Comparison of ENCODE assay signal across 9 cellular contexts in genomic region chr7:105399043-105399725, GRCh38. TPM values are rescaled to one million over a fixed set of nuclear protein-coding genes. Genes with fewer than 3 reads are reported as not detected.
DNase-seq lines count a peak whose midpoint lies in the region; ATAC-seq, FAIRE-seq and TF ChIP-seq lines count a peak whose summit lies in the region.
"Had no signal": no experiment of that assay in that cellular context is flagged by ENCODE, and none has a peak within 500 bp of the region (broad histone marks: within the 10 kb centered on the region; RNA-seq: fewer than 3 reads in every experiment).

No MANE protein-coding gene starts in this region.

- DNase-seq in GM13977 (ENCODE audit: low spot score) (peak; percentile 22), endothelial cell of umbilical vein (ENCODE audit: low read depth, low spot score) (peak; percentile 75), retinal pigment epithelial cell (ENCODE audit: low read depth) (no peak), MG63 (no peak), NCI-H146 (lab: John Stamatoyannopoulos, UW) (no peak)
- DNase-seq: NCI-H2029 had no signal

- H3K4me2 ChIP-seq in OCI-LY3 (ENCODE audit: low read length) = no peak overlapping the region
- H3K4me2 ChIP-seq in endothelial cell of umbilical vein (ENCODE audit: insufficient read depth, low read length) = no peak overlapping the region

- no peaks in the 10 kb centered on the region for H4K20me1 ChIP-seq in OCI-LY3 (ENCODE audit: insufficient read depth, low read length)
- no peaks in the 10 kb centered on the region for H4K20me1 ChIP-seq in endothelial cell of umbilical vein (replicated peaks; ENCODE audit: control insufficient read depth, extremely low read depth, insufficient read depth, low read length)

- POLR2A ChIA-PET in endothelial cell of umbilical vein (lab: Charles Lee) = no interaction called here

- H3K9ac ChIP-seq in OCI-LY3 (ENCODE audit: low read length) (no peak overlapping the region), endothelial cell of umbilical vein (replicated peaks; ENCODE audit: extremely low read depth, insufficient read depth, low read length) (no peak overlapping the region)

- no peak for TF ChIP-seq POLR2A in endothelial cell of umbilical vein (IDR thresholded peaks at IDR 0.05; ENCODE audit: low read depth, low read length)

- H3K27ac ChIP-seq in OCI-LY3 (ENCODE audit: low read length) (no peak overlapping the region), endothelial cell of umbilical vein (ENCODE audit: insufficient read depth, low read depth, low read length) (no peak overlapping the region)

- H3K36me3 ChIP-seq in OCI-LY3 (replicated peaks; ENCODE audit: low read depth, low read length) = no peaks in the 10 kb centered on the region
- H3K36me3 ChIP-seq in endothelial cell of umbilical vein (ENCODE audit: control insufficient read depth in 2 of 2, extremely low read depth in 1 of 2, insufficient read depth in 2 of 2, low read length in 2 of 2) = no peaks in the 10 kb centered on the region
- H3K36me3 ChIP-seq in MG63 = no peaks in the 10 kb centered on the region

- in situ Hi-C loops in GM13977 (cut with MboI; ENCODE audit: low pct_unique_long_range_greater_than_20kb, low sequenced_read_pairs, unreplicated experiment) = no loop called here

- no peaks in the 10 kb centered on the region for H3K27me3 ChIP-seq in OCI-LY3 (ENCODE audit: low read depth, low read length)
- H3K27me3 ChIP-seq in endothelial cell of umbilical vein (ENCODE audit: control insufficient read depth in 2 of 2, insufficient read depth in 2 of 2, low read length in 2 of 2) = no peaks in the 10 kb centered on the region
- no peaks in the 10 kb centered on the region for H3K27me3 ChIP-seq in MG63

- H3K9me3 ChIP-seq in OCI-LY3 (ENCODE audit: insufficient read depth, low read length) (no peaks in the 10 kb centered on the region), endothelial cell of umbilical vein (replicated peaks; ENCODE audit: control insufficient read depth, insufficient read depth, low read length) (no peaks in the 10 kb centered on the region), MG63 (no peaks in the 10 kb centered on the region)

- H2AFZ ChIP-seq in OCI-LY3 (ENCODE audit: low read depth, low read length) (no peak overlapping the region), endothelial cell of umbilical vein (ENCODE audit: low read depth, low read length) (no peak overlapping the region)

- CTCF ChIA-PET in endothelial cell of umbilical vein (lab: Charles Lee) = interaction anchor here (0.6 to 6.2 kb wide), 16 partner anchors 11 to 418 kb away, joined by 3 to 54 read pairs (median 4); partner anchors contain the start of genes EFCAB10 and SRPK2

- H3K4me1 ChIP-seq in OCI-LY3 (ENCODE audit: low read length) = no peaks in the 10 kb centered on the region
- H3K4me1 ChIP-seq in endothelial cell of umbilical vein (ENCODE audit: control insufficient read depth, extremely low read depth, insufficient read depth, low read length) = peaks cover 12% of the 10 kb centered on the region

- no TSS peak for BruUV-seq in endothelial cell of umbilical vein (replicated peaks; lab: Mats Ljungman, UMichigan)

- H3K79me2 ChIP-seq in OCI-LY3 (ENCODE audit: low read length) = no peaks in the 10 kb centered on the region
- H3K79me2 ChIP-seq in endothelial cell of umbilical vein (ENCODE audit: control insufficient read depth, insufficient read depth, low read length) = no peaks in the 10 kb centered on the region

- H3K4me3 ChIP-seq in OCI-LY3 (ENCODE audit: low read length) (no peak overlapping the region), endothelial cell of umbilical vein (replicated peaks in 1 of 3; ENCODE audit: insufficient read depth in 1 of 3, low read depth in 1 of 3, low read length in 3 of 3) (no peak overlapping the region), retinal pigment epithelial cell (ENCODE audit: low read length) (no peak overlapping the region), MG63 (no peak overlapping the region)

- ATAC-seq in HG03175 (IDR thresholded peaks at IDR 0.05; ENCODE audit: unreplicated experiment) = no peak
- ATAC-seq: left lobe of liver had no signal

- TF ChIP-seq CTCF in GM13977 (IDR thresholded peaks at IDR 0.05; ENCODE audit: extremely low read depth, insufficient read depth, missing control alignments) = peak; percentile 30
- TF ChIP-seq CTCF in OCI-LY3 (IDR thresholded peaks at IDR 0.05; ENCODE audit: low read depth, low read length) = peak; percentile 39
- peak in 1 of 2 donors; percentile 29 for TF ChIP-seq CTCF in endothelial cell of umbilical vein (IDR thresholded peaks at IDR 0.05; ENCODE audit: extremely low read depth in 1 of 2, insufficient read depth in 1 of 2, low read depth in 1 of 2, low read length in 2 of 2)
- peak; percentile 51 for TF ChIP-seq CTCF in retinal pigment epithelial cell (conservative IDR thresholded peaks at IDR 0.05; ENCODE audit: low read depth, low read length)

- intact Hi-C loops in endothelial cell of umbilical vein (cut with micrococcal nuclease) = loop anchor here (1.0 kb wide), 1 partner anchor 190 kb away; no protein-coding TSS in a partner anchor

- dilution Hi-C loops in endothelial cell of umbilical vein (cut with MboI; ENCODE audit: extremely low pct_ligation_motif_present, low sequenced_read_pairs) = no loop called here

- no peaks in the 10 kb centered on the region for H3K9me1 ChIP-seq in endothelial cell of umbilical vein (replicated peaks; ENCODE audit: control insufficient read depth, extremely low read depth, insufficient read depth, low read length)

- peak; percentile 67 for FAIRE-seq in endothelial cell of umbilical vein (lab: Jason Lieb, UNC)

TF ChIP-seq in endothelial cell of umbilical vein, 7 proteins besides CTCF, POLR2A, EP300 and RAD21:
- TF ChIP-seq FOS (IDR thresholded peaks at IDR 0.05; ENCODE audit: borderline replicate concordance, insufficient read depth, low read length) (no peak), MYC (IDR thresholded peaks at IDR 0.05; ENCODE audit: low read depth, low read length) (no peak), POLR2AphosphoS5 (IDR thresholded peaks at IDR 0.05; ENCODE audit: insufficient read depth, low read depth, low read length) (no peak), MAX (IDR thresholded peaks at IDR 0.05; ENCODE audit: insufficient read depth, insufficient read length) (no peak), EZH2 (IDR thresholded peaks at IDR 0.05; ENCODE audit: borderline replicate concordance, low read depth, low read length, severe bottlenecking) (no peak), JUN (IDR thresholded peaks at IDR 0.05; ENCODE audit: borderline replicate concordance, insufficient read depth, insufficient read length, low read depth) (no peak), GATA2 (IDR thresholded peaks at IDR 0.05; ENCODE audit: insufficient read depth, insufficient read length, low read depth, low read length) (no peak)

RNA-seq across cellular contexts. Expression of gene SRPK2, which starts 10.5 kb away (rescaled TPM):
- total RNA-seq in endothelial cell of umbilical vein = 55.2 and 58.4 TPM in 2 replicates
- 8.6 and 13.4 TPM in 2 replicates for polyA plus RNA-seq in endothelial cell of umbilical vein
- 13.7 and 16.6 TPM in 2 replicates for polyA plus RNA-seq in endothelial cell of umbilical vein (2011; cell fraction: cytosol; rRNA removed)
- polyA plus RNA-seq in endothelial cell of umbilical vein (2011; cell fraction: nucleus; rRNA removed) = 27.7 and 30.2 TPM in 2 replicates
- polyA plus RNA-seq in endothelial cell of umbilical vein (2012) = 33.8 and 35.0 TPM in 2 replicates
- polyA minus RNA-seq in endothelial cell of umbilical vein = 35.2 and 48.1 TPM in 2 replicates
- 12.3 TPM for polyA minus RNA-seq in endothelial cell of umbilical vein (2011; cell fraction: cytosol; rRNA and poly(A)+ RNA removed)
- 75.1 and 99.2 TPM in 2 replicates for polyA minus RNA-seq in endothelial cell of umbilical vein (2011; cell fraction: nucleus; rRNA and poly(A)+ RNA removed)
- total RNA-seq in MG63 (2014; rRNA removed; shearing (Covaris generic); ENCODE audit: low replicate concordance) = 40.5 and 56.9 TPM in 2 replicates

Comparison
In these comparisons a context has a peak if more than half of its experiments do, and no peak if none do; other contexts are left out.
1. DNase-seq: peak in GM13977 (single experiment) and endothelial cell of umbilical vein (single experiment); none in retinal pigment epithelial cell (single experiment), MG63 (single experiment) and NCI-H146 (single experiment).